In the genomic region with DNA sequence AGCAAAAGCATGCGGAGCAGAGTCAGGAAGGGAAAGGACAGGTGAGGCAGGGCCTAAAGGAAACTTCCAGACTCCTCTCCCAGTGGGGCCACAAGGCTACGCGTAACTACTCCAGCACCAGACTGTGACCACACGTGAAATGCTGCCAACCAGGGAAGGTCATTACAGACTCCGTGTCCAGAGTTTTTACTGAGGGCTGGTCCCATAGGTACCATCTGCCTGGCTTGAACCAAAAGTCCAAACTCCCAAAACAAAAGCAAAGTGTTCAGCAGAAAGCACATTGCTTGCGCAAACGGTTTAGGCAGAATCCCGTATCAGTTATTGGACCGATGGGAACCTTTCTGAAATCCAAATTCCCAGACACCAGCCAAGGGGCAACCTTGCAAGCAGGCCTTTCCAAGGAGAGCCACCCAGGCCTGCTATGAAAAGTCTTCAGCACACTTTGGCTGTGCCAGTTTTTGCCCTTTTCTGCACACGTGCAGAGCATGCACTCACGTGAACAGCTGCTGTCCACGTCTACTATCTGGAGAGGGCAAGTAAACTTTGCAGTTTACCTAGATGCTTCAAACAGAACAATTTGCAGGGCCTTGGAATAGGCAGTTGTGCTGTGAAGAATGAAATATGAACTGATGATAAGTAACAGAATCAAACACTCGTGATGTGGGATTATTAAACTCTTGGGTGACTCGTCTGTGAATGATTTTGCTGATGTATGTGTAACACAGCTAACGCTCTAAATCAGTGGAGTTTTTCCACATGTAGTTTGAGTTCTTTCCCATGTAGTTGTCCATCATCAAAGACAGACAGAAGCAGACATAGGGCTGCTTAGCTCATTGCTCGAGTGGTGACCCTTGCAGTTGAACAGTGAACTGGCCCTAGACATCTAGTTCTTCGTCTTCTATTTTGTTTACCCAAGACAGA, we compare ENCODE assay signal across 27 cellular contexts. TPM values are rescaled to one million over a fixed set of nuclear protein-coding genes. Genes with fewer than 3 reads are reported as not detected.
A peak's percentile ranks its signal among the peaks of the same experiment; 100 is the strongest.
DNase-seq lines count a peak whose midpoint lies in the region; ATAC-seq, FAIRE-seq and TF ChIP-seq lines count a peak whose summit lies in the region.
"Had no signal": no experiment of that assay in that cellular context is flagged by ENCODE, and none has a peak within 500 bp of the region (broad histone marks: within the 10 kb centered on the region; RNA-seq: fewer than 3 reads in every experiment).

No MANE protein-coding gene starts in this region.

- peaks cover 51% of the 10 kb centered on the region for H3K4me1 Mint-ChIP-seq in activated CD4-positive, alpha-beta memory T cell treated with anti-CD3 and anti-CD28 coated beads, Interleukin-2, amount 10 ng/mL, durations not matched to agents 7 days and 5 days
- peaks cover 64% of the 10 kb centered on the region for H3K4me1 Mint-ChIP-seq in activated CD4-positive, alpha-beta memory T cell treated with anti-CD3 and anti-CD28 coated beads for 36 hours (ENCODE audit: low read depth)

- FAIRE-seq in HepG2 (lab: Jason Lieb, UNC): no peak
- FAIRE-seq: D721Med, pancreas had no signal

- TF ChIP-seq CTCF in brain microvascular endothelial cell (IDR thresholded peaks at IDR 0.05; ENCODE audit: low read depth, low read length, missing control alignments) (no peak), HepG2 (CRISPR knock-in tag; IDR thresholded peaks at IDR 0.05) (no peak)

- H3K27me3 Mint-ChIP-seq in activated CD4-positive, alpha-beta memory T cell treated with anti-CD3 and anti-CD28 coated beads, Interleukin-2, amount 10 ng/mL, durations not matched to agents 7 days and 5 days: no peaks in the 10 kb centered on the region
- H3K27me3 Mint-ChIP-seq in activated CD4-positive, alpha-beta memory T cell treated with anti-CD3 and anti-CD28 coated beads for 36 hours: no peaks in the 10 kb centered on the region
- H3K27me3 Mint-ChIP-seq: activated naive CD4-positive, alpha-beta T cell treated with anti-CD3 and anti-CD28 coated beads, Interleukin-2, amount 50 U/mL, for 24 hours; stimulated activated naive CD8-positive, alpha-beta T cell treated with anti-CD3 and anti-CD28 coated beads, Interleukin-15, Interleukin-2, amounts not matched to agents 100 ng/mL and 50 ng/mL, for 24 hours had no signal

- H3K27me3 ChIP-seq in brain microvascular endothelial cell (replicated peaks) (no peaks in the 10 kb centered on the region), HepG2 (ENCODE audit: control insufficient read depth in 1 of 2, insufficient read depth in 2 of 2, low read length in 2 of 2) (no peaks in the 10 kb centered on the region)
- H3K27me3 ChIP-seq: BLaER1, pancreas, right atrium auricular region, tibial nerve had no signal

- peaks cover 39% of the 10 kb centered on the region for H4K20me1 ChIP-seq in HepG2 (ENCODE audit: insufficient read depth, low read length)

- TF ChIP-seq POLR2A in HepG2 (IDR thresholded peaks at IDR 0.05; ENCODE audit: insufficient read depth in 1 of 2, low read depth in 2 of 2, low read length in 2 of 2): no peak

- POLR2A ChIA-PET in activated CD4-positive, alpha-beta memory T cell treated with anti-CD3 and anti-CD28 coated beads, Interleukin-2, amount 10 ng/mL, durations not matched to agents 7 days and 5 days (lab: Charles Lee): no interaction called here
- POLR2A ChIA-PET in activated CD4-positive, alpha-beta memory T cell treated with anti-CD3 and anti-CD28 coated beads for 36 hours (lab: Charles Lee): no interaction called here
- POLR2A ChIA-PET in HepG2 (lab: Yijun Ruan, JAX): no interaction called here

- peak overlapping the region; percentile 16 for H3K27ac Mint-ChIP-seq in activated CD4-positive, alpha-beta memory T cell treated with anti-CD3 and anti-CD28 coated beads, Interleukin-2, amount 10 ng/mL, durations not matched to agents 7 days and 5 days
- no peak overlapping the region for H3K27ac Mint-ChIP-seq in activated CD4-positive, alpha-beta memory T cell treated with anti-CD3 and anti-CD28 coated beads for 36 hours
- H3K27ac Mint-ChIP-seq: activated naive CD4-positive, alpha-beta T cell treated with anti-CD3 and anti-CD28 coated beads, Interleukin-2, amount 50 U/mL, for 24 hours; natural killer cell; stimulated activated naive CD8-positive, alpha-beta T cell treated with anti-CD3 and anti-CD28 coated beads, Interleukin-15, Interleukin-2, amounts not matched to agents 100 ng/mL and 50 ng/mL, for 24 hours had no signal

- H3K79me2 ChIP-seq in HepG2 (ENCODE audit: insufficient read depth, low read length): peaks cover 42% of the 10 kb centered on the region

- H3K4me3 ChIP-seq in brain microvascular endothelial cell (ENCODE audit: low read depth, low read length): no peak overlapping the region
- H3K4me3 ChIP-seq in HepG2 (replicated peaks in 1 of 3; ENCODE audit: insufficient read depth in 1 of 3, low read depth in 2 of 3, low read length in 3 of 3): no peak overlapping the region
- H3K4me3 ChIP-seq: BLaER1, pancreas, right atrium auricular region, tibial nerve had no signal

- H3K4me3 Mint-ChIP-seq in activated CD4-positive, alpha-beta memory T cell treated with anti-CD3 and anti-CD28 coated beads, Interleukin-2, amount 10 ng/mL, durations not matched to agents 7 days and 5 days: no peak overlapping the region
- no peak overlapping the region for H3K4me3 Mint-ChIP-seq in activated CD4-positive, alpha-beta memory T cell treated with anti-CD3 and anti-CD28 coated beads for 36 hours
- H3K4me3 Mint-ChIP-seq: activated naive CD4-positive, alpha-beta T cell treated with anti-CD3 and anti-CD28 coated beads, Interleukin-2, amount 50 U/mL, for 24 hours; natural killer cell; stimulated activated naive CD8-positive, alpha-beta T cell treated with anti-CD3 and anti-CD28 coated beads, Interleukin-15, Interleukin-2, amounts not matched to agents 100 ng/mL and 50 ng/mL, for 24 hours had no signal

- no peak for DNase-seq in activated CD4-positive, alpha-beta memory T cell treated with anti-CD3 and anti-CD28 coated beads, Interleukin-2, amount 10 ng/mL, durations not matched to agents 7 days and 5 days
- no peak for DNase-seq in activated CD4-positive, alpha-beta memory T cell treated with anti-CD3 and anti-CD28 coated beads for 36 hours
- DNase-seq in brain microvascular endothelial cell (no peak), HepG2 (ENCODE audit: low spot score) (no peak), stromal cell of bone marrow (ENCODE audit: low read depth) (peak; percentile 37), ACHN (no peak)
- DNase-seq: 8988T; activated T-cell treated with anti-CD3 and anti-CD28 coated beads, Interleukin-2, amount 50 U/mL, for 48 hours; glutamatergic neuron; Karpas-422; natural killer cell; NCI-H1048; NCI-H1930; NCI-H226; NCI-H82; pancreas; SW 1271 had no signal

- peaks cover 59% of the 10 kb centered on the region for H3K36me3 Mint-ChIP-seq in activated CD4-positive, alpha-beta memory T cell treated with anti-CD3 and anti-CD28 coated beads, Interleukin-2, amount 10 ng/mL, durations not matched to agents 7 days and 5 days (ENCODE audit: low read depth)
- peaks cover 45% of the 10 kb centered on the region for H3K36me3 Mint-ChIP-seq in activated CD4-positive, alpha-beta memory T cell treated with anti-CD3 and anti-CD28 coated beads for 36 hours

- H3K36me3 ChIP-seq in brain microvascular endothelial cell (replicated peaks): peaks cover 35% of the 10 kb centered on the region
- H3K36me3 ChIP-seq in HepG2 (replicated peaks in 1 of 2; ENCODE audit: control insufficient read depth in 1 of 2, insufficient read depth in 2 of 2, low read length in 2 of 2): peaks cover 37 to 83% of the 10 kb centered on the region in 2 experiments

- 97% methylated on average over 17 of the region's 17 CpGs for WGBS in HepG2 (ENCODE audit: low lambda C conversion rate)

- no peak overlapping the region for H2AFZ ChIP-seq in HepG2 (ENCODE audit: low read length)

- H3K9me3 ChIP-seq in HepG2 (ENCODE audit: low read length): no peaks in the 10 kb centered on the region
- H3K9me3 ChIP-seq: BLaER1, pancreas, right atrium auricular region, tibial nerve had no signal

- TF ChIP-seq EP300 in HepG2 (IDR thresholded peaks at IDR 0.05; ENCODE audit: low read depth in 2 of 2, low read length in 2 of 2): no peak
- no peak for TF ChIP-seq EP300 in HepG2 (CRISPR knock-in tag; IDR thresholded peaks at IDR 0.05; ENCODE audit: borderline replicate concordance)

- no peak for TF ChIP-seq RAD21 in HepG2 (CRISPR knock-in tag; IDR thresholded peaks at IDR 0.05)

- peaks cover 27% of the 10 kb centered on the region for H3K4me1 ChIP-seq in HepG2 (ENCODE audit: insufficient read depth, low read length)
- H3K4me1 ChIP-seq: pancreas had no signal

- CTCF ChIA-PET in activated CD4-positive, alpha-beta memory T cell treated with anti-CD3 and anti-CD28 coated beads, Interleukin-2, amount 10 ng/mL, durations not matched to agents 7 days and 5 days (lab: Charles Lee): interaction anchor here (1.0 to 15.8 kb wide), 4 partner anchors 7 to 256 kb away, joined by 3 to 259 read pairs (median 4); no protein-coding TSS in a partner anchor
- CTCF ChIA-PET in activated CD4-positive, alpha-beta memory T cell treated with anti-CD3 and anti-CD28 coated beads for 36 hours (lab: Charles Lee): interaction anchor here (1.3 to 3.1 kb wide), 3 partner anchors 23 to 191 kb away, joined by 4 to 14 read pairs (median 5); no protein-coding TSS in a partner anchor
- CTCF ChIA-PET in HepG2 (lab: Yijun Ruan, JAX; ENCODE audit: low intra/inter-chr PET ratio, low total read pairs): no interaction called here

- H3K9me3 Mint-ChIP-seq in activated CD4-positive, alpha-beta memory T cell treated with anti-CD3 and anti-CD28 coated beads, Interleukin-2, amount 10 ng/mL, durations not matched to agents 7 days and 5 days: no peaks in the 10 kb centered on the region
- H3K9me3 Mint-ChIP-seq in activated CD4-positive, alpha-beta memory T cell treated with anti-CD3 and anti-CD28 coated beads for 36 hours: no peaks in the 10 kb centered on the region
- H3K9me3 Mint-ChIP-seq: activated naive CD4-positive, alpha-beta T cell treated with anti-CD3 and anti-CD28 coated beads, Interleukin-2, amount 50 U/mL, for 24 hours; natural killer cell; stimulated activated naive CD8-positive, alpha-beta T cell treated with anti-CD3 and anti-CD28 coated beads, Interleukin-15, Interleukin-2, amounts not matched to agents 100 ng/mL and 50 ng/mL, for 24 hours had no signal

- intact Hi-C loops in activated CD4-positive, alpha-beta memory T cell treated with anti-CD3 and anti-CD28 coated beads for 36 hours (cut with micrococcal nuclease): no loop called here
- intact Hi-C loops in HepG2 (cut with micrococcal nuclease; ENCODE audit: unreplicated experiment): no loop called here

- peak overlapping the region; percentile 52 for H3K27ac ChIP-seq in brain microvascular endothelial cell
- no peak overlapping the region for H3K27ac ChIP-seq in HepG2 (ENCODE audit: extremely low read length, insufficient read depth, low read length)
- H3K27ac ChIP-seq: BLaER1, pancreas, right atrium auricular region, tibial nerve had no signal

- H3K4me2 ChIP-seq in HepG2 (ENCODE audit: low read depth, low read length): no peak overlapping the region
- H3K4me2 ChIP-seq: BLaER1 had no signal

- no peak for ATAC-seq in HepG2
- ATAC-seq in GM18502 (IDR thresholded peaks at IDR 0.05; ENCODE audit: poor library complexity, unreplicated experiment): no peak
- no peak for ATAC-seq in HG02885 (IDR thresholded peaks at IDR 0.05; ENCODE audit: poor library complexity, unreplicated experiment)
- ATAC-seq: activated CD4-positive, CD25-positive, alpha-beta regulatory T cell treated with anti-CD3 and anti-CD28 coated beads, Interleukin-2, amount 50 U/mL, for 24 hours; natural killer cell; pancreas had no signal

- no peak overlapping the region for H3K9ac ChIP-seq in HepG2 (ENCODE audit: insufficient read depth, low read depth, low read length)
- H3K9ac ChIP-seq: BLaER1 had no signal

- no TSS peak for BruUV-seq in HepG2 (replicated peaks; lab: Mats Ljungman, UMichigan)

- in situ Hi-C loops in brain microvascular endothelial cell (cut with HindIII; ENCODE audit: low pct_ligation_motif_present, low sequenced_read_pairs) (no loop called here), HepG2 (cut with HindIII; ENCODE audit: extremely low pct_ligation_motif_present, low pct_unique_long_range_greater_than_20kb) (no loop called here), ACHN (cut with HindIII; ENCODE audit: low pct_ligation_motif_present, low pct_unique_long_range_greater_than_20kb, low sequenced_read_pairs) (loop anchor here (25.0 kb wide), 1 partner anchor 201 kb away; no protein-coding TSS in a partner anchor)

RNA-seq across cellular contexts. Expression of gene CRISPLD2, which starts 58.1 kb away (rescaled TPM):
- total RNA-seq in activated CD4-positive, alpha-beta memory T cell treated with anti-CD3 and anti-CD28 coated beads, Interleukin-2, amount 10 ng/mL, durations not matched to agents 7 days and 5 days: under 1 TPM; 0.18 to 0.23 TPM
- total RNA-seq in activated CD4-positive, alpha-beta memory T cell treated with anti-CD3 and anti-CD28 coated beads for 36 hours: under 1 TPM; 0.19 to 0.41 TPM
- 0.14 and 0.31 TPM in 2 replicates for total RNA-seq in HepG2 (2016; rRNA removed; fragmentation: Illumina TruSeq; extraction: Trizol)
- total RNA-seq in HepG2 (2016; cell fraction: cytosol; rRNA removed; fragmentation: Illumina TruSeq; extraction: Trizol; ENCODE audit: low read depth): not detected in 2 replicates
- 0.15 TPM in 2 replicates for total RNA-seq in HepG2 (2016; cell fraction: insoluble cytoplasmic fraction; rRNA removed; fragmentation: Illumina TruSeq; extraction: Trizol)
- not detected in 2 replicates for total RNA-seq in HepG2 (2016; cell fraction: membrane; rRNA removed; fragmentation: Illumina TruSeq; extraction: Trizol)
- not detected in 2 replicates for total RNA-seq in HepG2 (2016; cell fraction: nucleus; rRNA removed; fragmentation: Illumina TruSeq; extraction: Trizol)
- 0.04 and 0.25 TPM in 2 replicates for polyA plus RNA-seq in HepG2 (2011; rRNA removed)
- polyA plus RNA-seq in HepG2 (2011; cell fraction: cytosol; rRNA removed): 0.05 and 0.15 TPM in 2 replicates
- polyA plus RNA-seq in HepG2 (2011; cell fraction: nucleus; rRNA removed): 0.08 and 0.17 TPM in 2 replicates
- polyA plus RNA-seq in HepG2 (2012): 0.07 and 0.31 TPM in 2 replicates
- polyA plus RNA-seq in HepG2 (2016; cell fraction: cytosol; fragmentation: Illumina TruSeq; extraction: Trizol; ENCODE audit: low read depth): not detected in 2 replicates
- not detected in 2 replicates for polyA plus RNA-seq in HepG2 (2016; cell fraction: insoluble cytoplasmic fraction; fragmentation: Illumina TruSeq; extraction: Trizol; ENCODE audit: low read depth)
- not detected in 2 replicates for polyA plus RNA-seq in HepG2 (2016; cell fraction: membrane; fragmentation: Illumina TruSeq; extraction: Trizol; ENCODE audit: low read depth)
- polyA plus RNA-seq in HepG2 (2016; cell fraction: nucleus; fragmentation: Illumina TruSeq; extraction: Trizol; ENCODE audit: insufficient read depth, low read depth): 0.33 TPM in 1 of 2 replicates, not detected in the other
- polyA minus RNA-seq in HepG2 (2011; rRNA and poly(A)+ RNA removed; ENCODE audit: low replicate concordance): 0.44 and 0.89 TPM in 2 replicates
- polyA minus RNA-seq in HepG2 (2011; cell fraction: cytosol; rRNA and poly(A)+ RNA removed): not detected in 2 replicates
- polyA minus RNA-seq in HepG2 (2011; cell fraction: nucleus; rRNA and poly(A)+ RNA removed): 0.25 and 0.77 TPM in 2 replicates
- total RNA-seq: HT1080 had no signal
